Comparison of ENCODE assay signal across 19 cellular contexts in genomic region chr12:3461391-3461790, GRCh38. TPM values are rescaled to one million over a fixed set of nuclear protein-coding genes. Genes with fewer than 3 reads are reported as not detected.
DNase-seq lines count a peak whose midpoint lies in the region; ATAC-seq and TF ChIP-seq lines count a peak whose summit lies in the region.
"Had no signal": no experiment of that assay in that cellular context is flagged by ENCODE, and none has a peak within 500 bp of the region (broad histone marks: within the 10 kb centered on the region; RNA-seq: fewer than 3 reads in every experiment).

No MANE protein-coding gene starts in this region.

- TF ChIP-seq EP300 in gastroesophageal sphincter (IDR thresholded peaks at IDR 0.05), result no peak

- WGBS in right cardiac atrium, result 23% methylated on average over 4 of the region's 4 CpGs
- 43 to 50% methylated on average over 1 to 2 of the region's 4 CpGs for WGBS in gastroesophageal sphincter (ENCODE audit: low coverage in 1 of 2), 2 donors

- H3K9me3 ChIP-seq in right cardiac atrium (ENCODE audit: control insufficient read depth, low read length), result no peaks in the 10 kb centered on the region
- H3K9me3 ChIP-seq in gastroesophageal sphincter, result no peaks in the 10 kb centered on the region

- no peaks in the 10 kb centered on the region for H3K36me3 ChIP-seq in gastroesophageal sphincter

- H3K27me3 ChIP-seq in right cardiac atrium (ENCODE audit: control insufficient read depth, insufficient read depth) (no peaks in the 10 kb centered on the region), gastroesophageal sphincter (peaks cover 56% of the 10 kb centered on the region)

- no peak for TF ChIP-seq POLR2A in gastroesophageal sphincter (IDR thresholded peaks at IDR 0.05)

- DNase-seq in NCI-H510A treated with DMSO at 0.1 percent for 48 hours (lab: John Stamatoyannopoulos, UW) (peak; percentile 13), NCI-H510A (lab: John Stamatoyannopoulos, UW) (no peak), Right ventricle myocardium superior (no peak), right cardiac atrium (no peak), cortex of kidney (lab: John Stamatoyannopoulos, UW) (no peak)
- DNase-seq: 8988T, DMS79 treated with DMSO at 0.1 percent for 48 hours, NCI-H1105, NCI-H2081, NCI-H82 had no signal

- intact Hi-C loops in Right ventricle myocardium superior (cut with DNase I), result no loop called here
- intact Hi-C loops in right cardiac atrium (cut with DNase I), result no loop called here

- H3K27ac ChIP-seq in right cardiac atrium (ENCODE audit: low read length) (no peak overlapping the region), gastroesophageal sphincter (no peak overlapping the region)
- H3K27ac ChIP-seq: SK-N-MC had no signal

- H3K4me3 ChIP-seq in right cardiac atrium (ENCODE audit: low read length), result no peak overlapping the region
- H3K4me3 ChIP-seq in gastroesophageal sphincter, result no peak overlapping the region
- H3K4me3 ChIP-seq: GM23338, K562, SK-N-MC had no signal

- no peak for TF ChIP-seq CTCF in gastroesophageal sphincter (IDR thresholded peaks at IDR 0.05)

- no peaks in the 10 kb centered on the region for H3K4me1 ChIP-seq in right cardiac atrium (ENCODE audit: control insufficient read depth, insufficient read depth, low read length)
- no peaks in the 10 kb centered on the region for H3K4me1 ChIP-seq in gastroesophageal sphincter

- ATAC-seq in Right ventricle myocardium superior (ENCODE audit: poor library complexity) (peak; percentile 86), right cardiac atrium (peak; percentile 64 to 65), gastroesophageal sphincter (no peak), HG02623 (IDR thresholded peaks at IDR 0.05; ENCODE audit: unreplicated experiment) (no peak), GM21526 (IDR thresholded peaks at IDR 0.05; ENCODE audit: low FRiP score, unreplicated experiment) (no peak)
- ATAC-seq: GM23338, K562 had no signal

RNA-seq across cellular contexts. Expression of gene PRMT8, which starts 29.6 kb away (rescaled TPM):
- not detected for total RNA-seq in Right ventricle myocardium superior
- 1 to 10 TPM; 1.2 to 6.1 (median 1.8) TPM for total RNA-seq in right cardiac atrium
- 0.63 TPM for polyA plus RNA-seq in right cardiac atrium
- under 1 TPM in 1 of 4 donors, not detected in 3; 0.08 TPM for total RNA-seq in gastroesophageal sphincter
- total RNA-seq: K562, NCI-H460 had no signal
- polyA plus RNA-seq: AG04450, CD14-positive monocyte, K562 had no signal

Comparison
In these comparisons a context has a peak if more than half of its experiments do, and no peak if none do; other contexts are left out.
1. ATAC-seq: peak in Right ventricle myocardium superior (single experiment) and right cardiac atrium (2 of 2); none in gastroesophageal sphincter (single experiment), HG02623 (single experiment) and GM21526 (single experiment).